Comparison of ENCODE assay signal across 10 cellular contexts in genomic region chr1:116489231-116489697, GRCh38.
A peak's percentile ranks its signal among the peaks of the same experiment; 100 is the strongest.
DNase-seq lines count a peak whose midpoint lies in the region; FAIRE-seq and TF ChIP-seq lines count a peak whose summit lies in the region.
"Had no signal": no experiment of that assay in that cellular context is flagged by ENCODE, and none has a peak within 500 bp of the region (broad histone marks: within the 10 kb centered on the region; RNA-seq: fewer than 3 reads in every experiment).

No MANE protein-coding gene starts in this region.

- peak; percentile 53 for FAIRE-seq in GM18507 (lab: Jason Lieb, UNC)

- peaks cover 58% of the 10 kb centered on the region for H3K4me1 Mint-ChIP-seq in neural crest cell

- in situ Hi-C loops in KBM-7 (cut with MboI; ENCODE audit: low pct_unique_long_range_greater_than_20kb, low sequenced_read_pairs), result no loop called here

- intact Hi-C loops in dorsolateral prefrontal cortex (cut with DNase I), result loop anchor here (5.0 kb wide), 4 partner anchors 57 to 337 kb away; no protein-coding TSS in a partner anchor
- intact Hi-C loops in vagina (cut with DNase I), result loop anchor here (10.0 kb wide), 1 partner anchor 124 kb away; no protein-coding TSS in a partner anchor

- peak overlapping the region in 51 of 59 donors; percentile 8 to 82 (median 64) for H3K27ac ChIP-seq in dorsolateral prefrontal cortex
- no peak overlapping the region for H3K27ac ChIP-seq in vagina
- H3K27ac ChIP-seq: upper lobe of right lung had no signal

- H3K27me3 ChIP-seq in dorsolateral prefrontal cortex (no peaks in the 10 kb centered on the region), vagina (no peaks in the 10 kb centered on the region)
- H3K27me3 ChIP-seq: upper lobe of right lung had no signal

- no peaks in the 10 kb centered on the region for H3K27me3 Mint-ChIP-seq in neural crest cell (ENCODE audit: low read depth)

- H3K36me3 Mint-ChIP-seq in neural crest cell (ENCODE audit: low read depth), result no peaks in the 10 kb centered on the region

- no peak overlapping the region for H3K4me3 ChIP-seq in dorsolateral prefrontal cortex
- no peak overlapping the region for H3K4me3 ChIP-seq in vagina
- H3K4me3 ChIP-seq: upper lobe of right lung had no signal

- H3K4me3 Mint-ChIP-seq in neural crest cell, result peak overlapping the region; percentile 61
- H3K4me3 Mint-ChIP-seq: activated CD4-positive, alpha-beta memory T cell treated with anti-CD3 and anti-CD28 coated beads, Interleukin-2, amount 10 ng/mL, durations not matched to agents 7 days and 5 days had no signal

- H3K4me1 ChIP-seq in vagina, result peaks cover 8% of the 10 kb centered on the region

- H3K9me3 ChIP-seq in vagina, result no peaks in the 10 kb centered on the region
- H3K9me3 ChIP-seq: upper lobe of right lung had no signal

- peak overlapping the region; percentile 96 for H3K27ac Mint-ChIP-seq in neural crest cell (ENCODE audit: unreplicated experiment)
- H3K27ac Mint-ChIP-seq: activated CD4-positive, alpha-beta memory T cell treated with anti-CD3 and anti-CD28 coated beads, Interleukin-2, amount 10 ng/mL, durations not matched to agents 7 days and 5 days had no signal

- no peaks in the 10 kb centered on the region for H3K9me3 Mint-ChIP-seq in neural crest cell
- H3K9me3 Mint-ChIP-seq: activated CD4-positive, alpha-beta memory T cell treated with anti-CD3 and anti-CD28 coated beads, Interleukin-2, amount 10 ng/mL, durations not matched to agents 7 days and 5 days had no signal

- DNase-seq in GM18507 (ENCODE audit: extremely low spot score, insufficient read length, low read depth), result no peak
- DNase-seq in KBM-7, result peak; percentile 24
- peak in 2 of 10 donors; percentile 35 to 62 for DNase-seq in dorsolateral prefrontal cortex
- peak; percentile 38 for DNase-seq in neural crest cell (ENCODE audit: low read depth, low spot score)
- no peak for DNase-seq in activated T-cell treated with anti-CD3 and anti-CD28 coated beads for 4 hours
- no peak for DNase-seq in activated CD4-positive, alpha-beta T cell treated with anti-CD3 and anti-CD28 coated beads, Interleukin-2, amount 50 U/mL, for 48 hours
- DNase-seq in vagina (ENCODE audit: extremely low spot score in 2 of 2), result no peak
- DNase-seq in HK-2 (ENCODE audit: unreplicated experiment), result no peak
- DNase-seq: activated CD4-positive, alpha-beta memory T cell treated with anti-CD3 and anti-CD28 coated beads, Interleukin-2, amount 10 ng/mL, durations not matched to agents 7 days and 5 days; upper lobe of right lung had no signal

- TF ChIP-seq CTCF in dorsolateral prefrontal cortex (IDR thresholded peaks at IDR 0.05 in 54 of 56, conservative IDR thresholded peaks at IDR 0.05 in 2 of 56; ENCODE audit: low read depth in 1 of 56, partially characterized antibody in 56 of 56) (peak in 3 of 56 donors; percentile 6 to 23 (median 15)), neural crest cell (conservative IDR thresholded peaks at IDR 0.05) (no peak), vagina (IDR thresholded peaks at IDR 0.05) (no peak)

- no peak for TF ChIP-seq POLR2A in vagina (IDR thresholded peaks at IDR 0.05)

- no peaks in the 10 kb centered on the region for H3K36me3 ChIP-seq in vagina
- H3K36me3 ChIP-seq: upper lobe of right lung had no signal

Comparison
In these comparisons a context has a peak if more than half of its experiments do, and no peak if none do; other contexts are left out.
1. DNase-seq: peak in KBM-7 (single experiment) and neural crest cell (single experiment); none in GM18507 (single experiment), activated T-cell treated with anti-CD3 and anti-CD28 coated beads for 4 hours (single experiment), activated CD4-positive, alpha-beta T cell treated with anti-CD3 and anti-CD28 coated beads, Interleukin-2, amount 50 U/mL, for 48 hours (0 of 2), vagina (0 of 2) and HK-2 (single experiment).